Comparison of ENCODE assay signal across 23 cellular contexts in genomic region chr11:86502137-86502536, GRCh38.
"Had no signal": no experiment of that assay in that cellular context is flagged by ENCODE, and none has a peak within 500 bp of the region (broad histone marks: within the 10 kb centered on the region; RNA-seq: fewer than 3 reads in every experiment).

No MANE protein-coding gene starts in this region.

- H3K27me3 ChIP-seq: esophagus squamous epithelium, heart right ventricle, neutrophil, right lobe of liver, tibial nerve had no signal

- DNase-seq: activated CD4-positive, alpha-beta memory T cell treated with anti-CD3 and anti-CD28 coated beads, Interleukin-2, amount 10 ng/mL, durations not matched to agents 7 days and 5 days; activated CD4-positive, alpha-beta T cell treated with anti-CD3 and anti-CD28 coated beads for 1 hour; activated CD4-positive, alpha-beta T cell treated with anti-CD3 and anti-CD28 coated beads, Interleukin-2, amount 10 ng/mL, durations not matched to agents 7 days and 5 days; activated CD8-positive, alpha-beta memory T cell treated with anti-CD3 and anti-CD28 coated beads, Interleukin-2, amount 50 U/mL, for 48 hours; activated gamma-delta T cell treated with Interleukin-2 at 50 U/mL for 16 hours; activated naive CD4-positive, alpha-beta T cell treated with anti-CD3 and anti-CD28 coated beads, Interleukin-2, amount 50 U/mL, for 16 hours; activated naive CD8-positive, alpha-beta T cell treated with anti-CD3 and anti-CD28 coated beads, Interleukin-2, amount 50 U/mL, for 24 hours; activated T-cell treated with anti-CD3 and anti-CD28 coated beads, Interleukin-2, amount 50 U/mL, for 4 hours; amygdala; central memory CD4-positive, alpha-beta T cell; endodermal cell; esophagus squamous epithelium; foreskin melanocyte; heart right ventricle; left ventricle myocardium inferior; mesendoderm; nephron progenitor cell; right lobe of liver; stimulated activated CD4-positive, alpha-beta T cell treated with anti-CD3 and anti-CD28 coated beads, Interleukin-2, amount 100 ng/mL, for 48 hours; stimulated activated naive CD4-positive, alpha-beta T cell treated with Interleukin-2 at 50 U/mL for 16 hours had no signal

- H3K9me3 ChIP-seq: esophagus squamous epithelium, heart right ventricle, left ventricle myocardium inferior, neutrophil, right lobe of liver, tibial nerve had no signal

- H3K27ac ChIP-seq: esophagus squamous epithelium, left ventricle myocardium inferior, neutrophil, right lobe of liver, tibial nerve had no signal

- H3K4me3 ChIP-seq: esophagus squamous epithelium, heart right ventricle, left ventricle myocardium inferior, lung, right lobe of liver, tibial nerve had no signal

- H3K36me3 ChIP-seq: neutrophil, right lobe of liver had no signal
